ENCODE assay signal across 26 cellular contexts in the genomic region with DNA sequence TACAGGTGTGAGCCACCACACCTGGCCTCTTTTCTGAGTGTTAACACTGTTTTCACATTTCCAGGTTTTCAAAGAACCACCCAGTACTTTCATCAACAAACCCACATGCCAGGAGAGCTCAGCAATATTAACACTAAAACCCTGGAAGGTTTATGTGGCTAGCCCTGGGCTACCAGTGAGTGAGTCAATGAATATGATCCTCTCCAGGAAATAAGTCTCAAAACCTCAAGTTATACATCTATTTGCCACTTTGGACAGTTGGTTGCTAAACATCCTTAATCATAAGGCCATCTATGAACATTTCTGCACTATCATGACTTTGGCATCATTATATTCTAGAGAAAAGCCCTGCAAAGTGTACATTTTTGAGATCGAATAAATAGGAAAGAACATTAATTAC. TPM values are rescaled to one million over a fixed set of nuclear protein-coding genes. Genes with fewer than 3 reads are reported as not detected.
DNase-seq lines count a peak whose midpoint lies in the region; ATAC-seq and TF ChIP-seq lines count a peak whose summit lies in the region.
"Had no signal": no experiment of that assay in that cellular context is flagged by ENCODE, and none has a peak within 500 bp of the region (broad histone marks: within the 10 kb centered on the region; RNA-seq: fewer than 3 reads in every experiment).

No MANE protein-coding gene starts in this region.

- H3K4me3 ChIP-seq in left lung: no peak overlapping the region
- H3K4me3 ChIP-seq in thyroid gland (replicated peaks in 1 of 3): no peak overlapping the region
- H3K4me3 ChIP-seq: body of pancreas, suprapubic skin, vagina had no signal

- no peaks in the 10 kb centered on the region for H3K27me3 Mint-ChIP-seq in effector memory CD8-positive, alpha-beta T cell
- H3K27me3 Mint-ChIP-seq: activated CD8-positive, alpha-beta T cell treated with anti-CD3 and anti-CD28 coated beads for 36 hours had no signal

- TF ChIP-seq CTCF in left lung (IDR thresholded peaks at IDR 0.05) (no peak), thyroid gland (IDR thresholded peaks at IDR 0.05) (no peak)

- no peaks in the 10 kb centered on the region for H3K36me3 ChIP-seq in left lung
- no peaks in the 10 kb centered on the region for H3K36me3 ChIP-seq in thyroid gland
- H3K36me3 ChIP-seq: suprapubic skin, vagina had no signal

- peaks cover 0 to 1% of the 10 kb centered on the region in 2 donors for H3K4me1 Mint-ChIP-seq in effector memory CD8-positive, alpha-beta T cell (ENCODE audit: low read depth in 2 of 2)

- intact Hi-C loops in left lung (cut with DNase I) (no loop called here), thyroid gland (cut with DNase I) (no loop called here)

- no peak for TF ChIP-seq POLR2A in thyroid gland (IDR thresholded peaks at IDR 0.05)

- DNase-seq in EL (peak; percentile 27), M059J (ENCODE audit: low read depth) (peak; percentile 65), left lung (no peak), thyroid gland (no peak), ecto neural progenitor cell (ENCODE audit: low spot score) (no peak), ureter (ENCODE audit: low spot score) (no peak), COLO829 (ENCODE audit: low spot score) (no peak)
- no peak for DNase-seq in effector memory CD8-positive, alpha-beta T cell
- DNase-seq: activated CD8-positive, alpha-beta T cell treated with anti-CD3 and anti-CD28 coated beads for 36 hours; activated gamma-delta T cell; activated naive CD8-positive, alpha-beta T cell treated with anti-CD3 and anti-CD28 coated beads, Interleukin-2, amount 50 U/mL, for 24 hours; body of pancreas; COR-L47; mesendoderm; NCI-H1417; NCI-H2081 treated with DMSO at 0.1 percent for 48 hours; NCI-H446 treated with DMSO at 0.1 percent for 48 hours; occipital lobe; retina; SIG-M5; small intestine had no signal

- H3K27ac ChIP-seq in left lung (no peak overlapping the region), thyroid gland (peak overlapping the region in 1 of 3 donors; percentile 21)
- H3K27ac ChIP-seq: body of pancreas, HL-60, suprapubic skin, vagina had no signal

- no peaks in the 10 kb centered on the region for H3K27me3 ChIP-seq in left lung
- H3K27me3 ChIP-seq in thyroid gland: no peaks in the 10 kb centered on the region
- H3K27me3 ChIP-seq: body of pancreas, suprapubic skin, vagina had no signal

- peak overlapping the region; percentile 28 to 31 for H3K27ac Mint-ChIP-seq in effector memory CD8-positive, alpha-beta T cell
- H3K27ac Mint-ChIP-seq: activated CD8-positive, alpha-beta T cell treated with anti-CD3 and anti-CD28 coated beads for 36 hours; activated naive CD8-positive, alpha-beta T cell treated with anti-CD3 and anti-CD28 coated beads, Interleukin-2, amount 50 U/mL, for 24 hours had no signal

- WGBS in thyroid gland, 2 donors: 76 to 78% methylated on average over 1 of the region's 1 CpG

- H3K36me3 Mint-ChIP-seq in effector memory CD8-positive, alpha-beta T cell (ENCODE audit: insufficient read depth): no peaks in the 10 kb centered on the region

- H3K9me3 Mint-ChIP-seq in effector memory CD8-positive, alpha-beta T cell: no peaks in the 10 kb centered on the region

- no peak overlapping the region for H3K4me3 Mint-ChIP-seq in effector memory CD8-positive, alpha-beta T cell
- H3K4me3 Mint-ChIP-seq: activated CD8-positive, alpha-beta T cell treated with anti-CD3 and anti-CD28 coated beads for 36 hours; activated naive CD8-positive, alpha-beta T cell treated with anti-CD3 and anti-CD28 coated beads, Interleukin-2, amount 50 U/mL, for 24 hours had no signal

- ATAC-seq in effector memory CD8-positive, alpha-beta T cell (replicated peaks): no peak
- peak; percentile 18 for ATAC-seq in left lung
- ATAC-seq: activated CD4-positive, CD25-positive, alpha-beta regulatory T cell treated with anti-CD3 and anti-CD28 coated beads, Interleukin-2, amount 50 U/mL, for 24 hours; activated CD8-positive, alpha-beta T cell treated with anti-CD3 and anti-CD28 coated beads for 36 hours; activated naive CD8-positive, alpha-beta T cell treated with anti-CD3 and anti-CD28 coated beads, Interleukin-2, amount 50 U/mL, for 24 hours; body of pancreas; HepG2 had no signal

- H3K9me3 ChIP-seq in left lung: no peaks in the 10 kb centered on the region
- H3K9me3 ChIP-seq in thyroid gland: no peaks in the 10 kb centered on the region
- H3K9me3 ChIP-seq: body of pancreas, suprapubic skin, vagina had no signal

- H3K4me1 ChIP-seq in left lung (no peaks in the 10 kb centered on the region), thyroid gland (peaks cover 25 to 27% of the 10 kb centered on the region in 2 donors)
- H3K4me1 ChIP-seq: body of pancreas had no signal

RNA-seq across cellular contexts. Expression of gene CDKL1, which starts 6.3 kb away (rescaled TPM):
- total RNA-seq in M059J (2014; rRNA removed; shearing (Covaris generic)): 1.7 and 3.7 TPM in 2 replicates
- total RNA-seq in left lung: 10 to 100 TPM; 19.3 to 22.2 TPM
- total RNA-seq in thyroid gland: 10 to 100 TPM; 18.6 to 37.9 (median 35.5) TPM
- total RNA-seq in ureter: 34.3 TPM

Comparison
In these comparisons a context has a peak if more than half of its experiments do, and no peak if none do; other contexts are left out.
1. DNase-seq: peak in EL (single experiment) and M059J (single experiment); none in effector memory CD8-positive, alpha-beta T cell (0 of 3), left lung (0 of 2), thyroid gland (0 of 2), ecto neural progenitor cell (single experiment), ureter (single experiment) and COLO829 (single experiment).